In the genomic region with DNA sequence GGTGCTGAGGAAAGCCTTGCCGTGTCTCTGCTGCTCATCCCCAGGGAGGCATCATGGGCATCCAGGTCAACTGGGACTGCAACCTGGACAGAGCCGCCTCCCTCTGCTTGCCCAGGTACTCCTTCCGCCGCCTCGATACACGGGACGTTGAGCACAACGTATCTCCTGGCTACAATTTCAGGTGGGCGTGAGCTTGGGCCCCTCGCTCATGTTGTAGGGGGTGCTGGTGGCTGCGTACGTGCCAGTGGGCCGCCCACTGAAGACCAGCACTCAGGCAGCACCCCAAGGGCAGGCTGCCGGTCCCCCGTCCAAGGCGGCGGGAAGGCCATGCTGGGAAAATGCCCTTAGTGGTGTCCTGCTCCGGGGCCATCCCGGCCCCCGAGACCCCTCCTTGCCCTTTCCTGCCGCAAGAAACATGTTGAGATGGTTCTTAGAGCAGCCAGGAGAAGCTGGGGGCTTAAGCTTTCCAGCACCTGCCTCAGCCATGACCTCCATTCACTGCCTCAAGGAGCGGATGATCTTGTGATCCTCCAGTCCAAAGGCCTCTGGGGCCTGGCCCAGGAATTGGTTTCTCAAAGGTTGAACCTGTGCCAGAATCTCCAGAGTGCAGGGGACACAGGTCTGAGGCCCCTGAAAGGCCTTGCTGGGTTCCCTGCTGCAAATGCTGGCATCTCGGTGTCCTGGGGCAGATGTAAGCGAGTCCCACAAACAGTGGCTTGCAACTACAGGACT, we compare ENCODE assay signal across 3 cellular contexts.
TF ChIP-seq lines count a peak whose summit lies in the region.

No MANE protein-coding gene starts in this region.

TF ChIP-seq in SK-N-SH, 30 proteins besides CTCF, POLR2A, EP300 and RAD21:
- TF ChIP-seq, protein P1, sequence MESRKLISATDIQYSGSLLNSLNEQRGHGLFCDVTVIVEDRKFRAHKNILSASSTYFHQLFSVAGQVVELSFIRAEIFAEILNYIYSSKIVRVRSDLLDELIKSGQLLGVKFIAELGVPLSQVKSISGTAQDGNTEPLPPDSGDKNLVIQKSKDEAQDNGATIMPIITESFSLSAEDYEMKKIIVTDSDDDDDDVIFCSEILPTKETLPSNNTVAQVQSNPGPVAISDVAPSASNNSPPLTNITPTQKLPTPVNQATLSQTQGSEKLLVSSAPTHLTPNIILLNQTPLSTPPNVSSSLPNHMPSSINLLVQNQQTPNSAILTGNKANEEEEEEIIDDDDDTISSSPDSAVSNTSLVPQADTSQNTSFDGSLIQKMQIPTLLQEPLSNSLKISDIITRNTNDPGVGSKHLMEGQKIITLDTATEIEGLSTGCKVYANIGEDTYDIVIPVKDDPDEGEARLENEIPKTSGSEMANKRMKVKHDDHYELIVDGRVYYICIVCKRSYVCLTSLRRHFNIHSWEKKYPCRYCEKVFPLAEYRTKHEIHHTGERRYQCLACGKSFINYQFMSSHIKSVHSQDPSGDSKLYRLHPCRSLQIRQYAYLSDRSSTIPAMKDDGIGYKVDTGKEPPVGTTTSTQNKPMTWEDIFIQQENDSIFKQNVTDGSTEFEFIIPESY (IDR thresholded peaks at IDR 0.05; ENCODE audit: borderline replicate concordance, low read depth) = no peak
- TF ChIP-seq NRF1 (IDR thresholded peaks at IDR 0.05; ENCODE audit: low read depth, low read length) (no peak), GABPA (IDR thresholded peaks at IDR 0.05; ENCODE audit: low read depth) (no peak), NFIC (IDR thresholded peaks at IDR 0.05; ENCODE audit: borderline replicate concordance) (no peak), TAF1 (IDR thresholded peaks at IDR 0.05; ENCODE audit: borderline replicate concordance, low read depth, low read length) (no peak)
- TF ChIP-seq, protein P2, sequence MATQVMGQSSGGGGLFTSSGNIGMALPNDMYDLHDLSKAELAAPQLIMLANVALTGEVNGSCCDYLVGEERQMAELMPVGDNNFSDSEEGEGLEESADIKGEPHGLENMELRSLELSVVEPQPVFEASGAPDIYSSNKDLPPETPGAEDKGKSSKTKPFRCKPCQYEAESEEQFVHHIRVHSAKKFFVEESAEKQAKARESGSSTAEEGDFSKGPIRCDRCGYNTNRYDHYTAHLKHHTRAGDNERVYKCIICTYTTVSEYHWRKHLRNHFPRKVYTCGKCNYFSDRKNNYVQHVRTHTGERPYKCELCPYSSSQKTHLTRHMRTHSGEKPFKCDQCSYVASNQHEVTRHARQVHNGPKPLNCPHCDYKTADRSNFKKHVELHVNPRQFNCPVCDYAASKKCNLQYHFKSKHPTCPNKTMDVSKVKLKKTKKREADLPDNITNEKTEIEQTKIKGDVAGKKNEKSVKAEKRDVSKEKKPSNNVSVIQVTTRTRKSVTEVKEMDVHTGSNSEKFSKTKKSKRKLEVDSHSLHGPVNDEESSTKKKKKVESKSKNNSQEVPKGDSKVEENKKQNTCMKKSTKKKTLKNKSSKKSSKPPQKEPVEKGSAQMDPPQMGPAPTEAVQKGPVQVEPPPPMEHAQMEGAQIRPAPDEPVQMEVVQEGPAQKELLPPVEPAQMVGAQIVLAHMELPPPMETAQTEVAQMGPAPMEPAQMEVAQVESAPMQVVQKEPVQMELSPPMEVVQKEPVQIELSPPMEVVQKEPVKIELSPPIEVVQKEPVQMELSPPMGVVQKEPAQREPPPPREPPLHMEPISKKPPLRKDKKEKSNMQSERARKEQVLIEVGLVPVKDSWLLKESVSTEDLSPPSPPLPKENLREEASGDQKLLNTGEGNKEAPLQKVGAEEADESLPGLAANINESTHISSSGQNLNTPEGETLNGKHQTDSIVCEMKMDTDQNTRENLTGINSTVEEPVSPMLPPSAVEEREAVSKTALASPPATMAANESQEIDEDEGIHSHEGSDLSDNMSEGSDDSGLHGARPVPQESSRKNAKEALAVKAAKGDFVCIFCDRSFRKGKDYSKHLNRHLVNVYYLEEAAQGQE (IDR thresholded peaks at IDR 0.05; ENCODE audit: low read depth, low read length) = no peak

TF ChIP-seq in SK-N-SH treated with all-trans-retinoic acid at 6 μM for 48 hours, 23 proteins besides CTCF, POLR2A, EP300 and RAD21:
- no peak for TF ChIP-seq ZC3H10 (CRISPR knock-in tag; IDR thresholded peaks at IDR 0.05)
- no peak for TF ChIP-seq ESRRG (CRISPR knock-in tag; IDR thresholded peaks at IDR 0.05)

TF ChIP-seq in IMR-90, 13 proteins besides CTCF, POLR2A, EP300 and RAD21:
- TF ChIP-seq NFE2L2 (IDR thresholded peaks at IDR 0.05; ENCODE audit: low read depth, low read length) = no peak
- TF ChIP-seq, protein P3, sequence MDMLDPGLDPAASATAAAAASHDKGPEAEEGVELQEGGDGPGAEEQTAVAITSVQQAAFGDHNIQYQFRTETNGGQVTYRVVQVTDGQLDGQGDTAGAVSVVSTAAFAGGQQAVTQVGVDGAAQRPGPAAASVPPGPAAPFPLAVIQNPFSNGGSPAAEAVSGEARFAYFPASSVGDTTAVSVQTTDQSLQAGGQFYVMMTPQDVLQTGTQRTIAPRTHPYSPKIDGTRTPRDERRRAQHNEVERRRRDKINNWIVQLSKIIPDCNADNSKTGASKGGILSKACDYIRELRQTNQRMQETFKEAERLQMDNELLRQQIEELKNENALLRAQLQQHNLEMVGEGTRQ (IDR thresholded peaks at IDR 0.05; ENCODE audit: low read depth, low read length) = no peak
